In the genomic region with DNA sequence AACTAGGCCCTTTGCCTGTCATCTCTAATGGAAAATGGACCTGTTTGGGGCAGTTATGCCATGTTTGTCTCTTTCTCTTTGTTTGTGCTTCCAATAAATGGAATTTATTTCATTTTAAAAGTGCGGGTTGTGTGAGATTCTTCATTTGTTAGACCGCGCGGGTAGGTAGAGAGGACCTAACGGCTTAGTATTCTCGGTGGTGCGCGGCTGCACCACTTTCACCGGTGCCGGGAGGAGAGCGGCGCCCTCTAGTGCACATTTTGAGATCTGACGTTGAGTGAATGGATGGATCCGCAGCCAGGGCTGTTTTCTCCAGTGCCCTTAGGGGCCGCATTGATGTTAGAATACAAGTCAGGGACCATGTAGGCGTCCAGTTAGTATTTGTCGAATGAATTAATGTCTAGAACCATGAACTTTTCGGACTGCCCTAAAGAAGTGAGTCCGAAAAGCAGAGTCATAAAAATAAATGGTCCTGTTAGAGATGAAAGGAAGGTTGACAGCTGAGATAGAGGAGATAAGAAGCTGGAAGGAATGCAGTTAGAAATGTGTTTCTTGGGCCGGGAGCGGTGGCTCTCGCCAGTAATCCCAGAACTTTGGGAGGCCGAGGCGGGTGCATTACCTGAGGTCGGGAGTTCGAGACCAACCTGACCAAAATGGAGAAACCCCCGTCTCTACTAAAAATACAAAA, we compare ENCODE assay signal across 8 cellular contexts. TPM values are rescaled to one million over a fixed set of nuclear protein-coding genes. Genes with fewer than 3 reads are reported as not detected.
DNase-seq lines count a peak whose midpoint lies in the region; ATAC-seq and TF ChIP-seq lines count a peak whose summit lies in the region.

No MANE protein-coding gene starts in this region.

- H3K4me1 Mint-ChIP-seq in natural killer cell: peaks cover 7 to 8% of the 10 kb centered on the region in 2 donors
- peaks cover 8 to 17% of the 10 kb centered on the region in 2 donors for H3K4me1 Mint-ChIP-seq in stimulated activated naive B cell treated with anti-CD40 and anti-IgM and Interleukin-4, amounts not matched to agents 10 μg/mL and 1 μg/mL and 100 μg/mL, for 72 hours

- no peaks in the 10 kb centered on the region for H3K27me3 ChIP-seq in DND-41 (ENCODE audit: insufficient read depth, low read length, poor library complexity)

- ATAC-seq in DND-41 (ENCODE audit: insufficient read depth, low read depth) (peak; percentile 99), GM21717 (IDR thresholded peaks at IDR 0.05; ENCODE audit: unreplicated experiment) (peak; percentile 94), natural killer cell (peak; percentile 94 to 100 (median 100))
- peak; percentile 100 for ATAC-seq in stimulated activated naive B cell treated with anti-CD40 and anti-IgM and Interleukin-4, amounts not matched to agents 10 μg/mL and 1 μg/mL and 100 μg/mL, for 72 hours (replicated peaks)

- peak overlapping the region; percentile 41; the same call in 1 of the 2 replicates for H3K4me2 ChIP-seq in DND-41 (ENCODE audit: insufficient read depth, low read length)
- H3K4me2 ChIP-seq in OCI-LY7 (ENCODE audit: low read length): peak overlapping the region; percentile 18; the same call in 1 of the 2 replicates

- H3K79me2 ChIP-seq in DND-41 (ENCODE audit: insufficient read depth, low read length) (no peaks in the 10 kb centered on the region), OCI-LY7 (ENCODE audit: insufficient read depth, low read depth, low read length) (no peaks in the 10 kb centered on the region)

- peak; percentile 87 for DNase-seq in DND-41
- peak; percentile 77 for DNase-seq in Jurkat, Clone E6-1 (ENCODE audit: low read depth, low spot score)
- peak; percentile 82 for DNase-seq in OCI-LY7 (ENCODE audit: low spot score)
- peak; percentile 92 for DNase-seq in activated CD8-positive, alpha-beta memory T cell treated with anti-CD3 and anti-CD28 coated beads, Interleukin-2, amount 50 U/mL, for 48 hours
- no peak for DNase-seq in epithelial cell of proximal tubule (ENCODE audit: low read depth)
- peak; percentile 81 for DNase-seq in natural killer cell
- peak; percentile 74 for DNase-seq in stimulated activated naive B cell treated with anti-CD40 and anti-IgM and Interleukin-4, amounts not matched to agents 10 μg/mL and 1 μg/mL and 100 μg/mL, for 72 hours

- no peaks in the 10 kb centered on the region for H3K9me2 ChIP-seq in OCI-LY7 (ENCODE audit: insufficient read depth, low read length)

- POLR2A ChIA-PET in OCI-LY7 (lab: Charles Lee): no interaction called here

- H2AFZ ChIP-seq in DND-41 (ENCODE audit: low read depth, low read length) (peak overlapping the region; percentile 61), OCI-LY7 (ENCODE audit: low read length) (peak overlapping the region; percentile 23; the same call in 1 of the 2 replicates)

- peaks cover 9% of the 10 kb centered on the region for H3K4me1 ChIP-seq in DND-41 (ENCODE audit: insufficient read depth, low read length)
- peaks cover 4% of the 10 kb centered on the region for H3K4me1 ChIP-seq in OCI-LY7 (ENCODE audit: insufficient read depth, low read length, poor library complexity, severe bottlenecking)

- H3K9me3 Mint-ChIP-seq in natural killer cell: no peaks in the 10 kb centered on the region
- H3K9me3 Mint-ChIP-seq in stimulated activated naive B cell treated with anti-CD40 and anti-IgM and Interleukin-4, amounts not matched to agents 10 μg/mL and 1 μg/mL and 100 μg/mL, for 72 hours: no peaks in the 10 kb centered on the region

- TF ChIP-seq CTCF in DND-41 (IDR thresholded peaks at IDR 0.05; ENCODE audit: borderline replicate concordance, extremely low read depth, low read length, poor library complexity, severe bottlenecking): peak; percentile 82
- peak; percentile 91 for TF ChIP-seq CTCF in OCI-LY7 (conservative IDR thresholded peaks at IDR 0.05; ENCODE audit: low read length)
- TF ChIP-seq CTCF in epithelial cell of proximal tubule (conservative IDR thresholded peaks at IDR 0.05; ENCODE audit: low read depth, low read length): peak; percentile 84
- peak; percentile 94 for TF ChIP-seq CTCF in natural killer cell (IDR thresholded peaks at IDR 0.05)

- no peaks in the 10 kb centered on the region for H3K36me3 Mint-ChIP-seq in natural killer cell
- peaks cover 0 to 2% of the 10 kb centered on the region in 2 donors for H3K36me3 Mint-ChIP-seq in stimulated activated naive B cell treated with anti-CD40 and anti-IgM and Interleukin-4, amounts not matched to agents 10 μg/mL and 1 μg/mL and 100 μg/mL, for 72 hours

- H3K4me3 Mint-ChIP-seq in natural killer cell: peak overlapping the region; percentile 18
- H3K4me3 Mint-ChIP-seq in stimulated activated naive B cell treated with anti-CD40 and anti-IgM and Interleukin-4, amounts not matched to agents 10 μg/mL and 1 μg/mL and 100 μg/mL, for 72 hours: peak overlapping the region; percentile 52 to 62

- H3K36me3 ChIP-seq in DND-41 (ENCODE audit: insufficient read depth, low read length) (no peaks in the 10 kb centered on the region), OCI-LY7 (ENCODE audit: insufficient read depth, low read length) (no peaks in the 10 kb centered on the region)

- H4K20me1 ChIP-seq in DND-41 (ENCODE audit: insufficient read depth, low read length): no peaks in the 10 kb centered on the region
- no peaks in the 10 kb centered on the region for H4K20me1 ChIP-seq in OCI-LY7 (ENCODE audit: insufficient read depth, low read length)

- peak overlapping the region in 1 of 2 donors; percentile 14 for H3K27ac Mint-ChIP-seq in natural killer cell
- H3K27ac Mint-ChIP-seq in stimulated activated naive B cell treated with anti-CD40 and anti-IgM and Interleukin-4, amounts not matched to agents 10 μg/mL and 1 μg/mL and 100 μg/mL, for 72 hours: peak overlapping the region; percentile 48

- H3K9ac ChIP-seq in DND-41 (ENCODE audit: low read depth, low read length): peak overlapping the region; percentile 25; the same call in 1 of the 2 replicates

- intact Hi-C loops in OCI-LY7 (cut with micrococcal nuclease; ENCODE audit: unreplicated experiment) (loop anchor here (1.0 kb wide), 2 partner anchors 65 to 135 kb away; no protein-coding TSS in a partner anchor), natural killer cell (cut with micrococcal nuclease) (loop anchor here (1.0 kb wide), 1 partner anchor 64 kb away; no protein-coding TSS in a partner anchor)

- no peak overlapping the region for H3K4me3 ChIP-seq in DND-41 (ENCODE audit: low read depth in 1 of 2, low read length in 2 of 2)
- H3K4me3 ChIP-seq in Jurkat, Clone E6-1 (ENCODE audit: low read length): no peak overlapping the region
- no peak overlapping the region for H3K4me3 ChIP-seq in OCI-LY7 (ENCODE audit: low read depth, low read length, poor library complexity, severe bottlenecking)
- no peak overlapping the region for H3K4me3 ChIP-seq in epithelial cell of proximal tubule (ENCODE audit: low read depth, low read length)

- H3K27me3 Mint-ChIP-seq in natural killer cell (ENCODE audit: low read depth in 2 of 2): peaks cover 0 to 7% of the 10 kb centered on the region in 2 donors
- H3K27me3 Mint-ChIP-seq in stimulated activated naive B cell treated with anti-CD40 and anti-IgM and Interleukin-4, amounts not matched to agents 10 μg/mL and 1 μg/mL and 100 μg/mL, for 72 hours: peaks cover 4 to 5% of the 10 kb centered on the region in 2 donors

- BruUV-seq in OCI-LY7 (replicated peaks; lab: Mats Ljungman, UMichigan): no TSS peak

- CTCF ChIA-PET in OCI-LY7 (lab: Charles Lee; ENCODE audit: unreplicated experiment): no interaction called here

- H3K27ac ChIP-seq in DND-41 (ENCODE audit: low read length) (peak overlapping the region; percentile 49; the same call in 1 of the 2 replicates), OCI-LY7 (ENCODE audit: low read depth, low read length, poor library complexity, severe bottlenecking) (no peak overlapping the region)

- H3K9me3 ChIP-seq in DND-41 (ENCODE audit: insufficient read depth, low read length, severe bottlenecking) (no peaks in the 10 kb centered on the region), OCI-LY7 (ENCODE audit: low read length) (no peaks in the 10 kb centered on the region)

RNA-seq across cellular contexts. Expression of a gene that starts 29.3 kb away (rescaled TPM):
- 0.21 TPM for polyA plus RNA-seq in Jurkat, Clone E6-1 (2012; ENCODE audit: insufficient read depth, insufficient read length)
- not detected in 2 replicates for total RNA-seq in OCI-LY7 (2014; rRNA removed; shearing (Covaris generic))
- total RNA-seq in OCI-LY7 (2022): not detected in 2 replicates
- total RNA-seq in epithelial cell of proximal tubule: not detected in 2 replicates
- 10 to 100 TPM in 1 of 3 donors, 1 to 10 TPM in 2; 6.7 to 17.7 (median 8.4) TPM for total RNA-seq in natural killer cell

RNA-seq across cellular contexts. Expression of a gene that starts 42.0 kb away (rescaled TPM):
- polyA plus RNA-seq in Jurkat, Clone E6-1 (2012; ENCODE audit: insufficient read depth, insufficient read length): 8.2 TPM
- total RNA-seq in OCI-LY7 (2014; rRNA removed; shearing (Covaris generic)): 4.7 and 5.5 TPM in 2 replicates
- total RNA-seq in OCI-LY7 (2022): 6.5 and 7.7 TPM in 2 replicates
- total RNA-seq in epithelial cell of proximal tubule: 4.8 and 8.6 TPM in 2 replicates
- total RNA-seq in natural killer cell: 1 to 10 TPM; 1.3 to 2.7 (median 1.6) TPM

RNA-seq across cellular contexts. Expression of a gene that starts 52.5 kb away (rescaled TPM):
- polyA plus RNA-seq in Jurkat, Clone E6-1 (2012; ENCODE audit: insufficient read depth, insufficient read length): 95.3 TPM
- total RNA-seq in OCI-LY7 (2014; rRNA removed; shearing (Covaris generic)): 36.9 and 46.2 TPM in 2 replicates
- total RNA-seq in OCI-LY7 (2022): 19.0 and 21.7 TPM in 2 replicates
- total RNA-seq in epithelial cell of proximal tubule: 127 and 218 TPM in 2 replicates
- total RNA-seq in natural killer cell: 10 to 100 TPM; 58.9 to 79.4 (median 76.5) TPM
